In genomic region chr6:75609639-75610590, GRCh38 we compare ENCODE assay signal across 1 cellular context.
TF ChIP-seq lines count a peak whose summit lies in the region.

No MANE protein-coding gene starts in this region.

TF ChIP-seq in H1, 55 proteins besides CTCF, POLR2A, EP300 and RAD21:
- TF ChIP-seq ASH2L (IDR thresholded peaks at IDR 0.05; ENCODE audit: low read length) (no peak), CEBPB (IDR thresholded peaks at IDR 0.05; ENCODE audit: low read depth, low read length) (peak; percentile 5; the same call in 1 of the 2 replicates), YY1 (IDR thresholded peaks at IDR 0.05; ENCODE audit: low read depth, low read length) (no peak), JUN (IDR thresholded peaks at IDR 0.05; ENCODE audit: low read depth, low read length) (no peak), SRF (IDR thresholded peaks at IDR 0.05; ENCODE audit: low read depth, low read length) (no peak), JUND (IDR thresholded peaks at IDR 0.05; ENCODE audit: low read length) (0 out of 2 replicates have a peak, but pooled peaks have one; percentile 23), CREB1 (IDR thresholded peaks at IDR 0.05) (no peak), EZH2 (IDR thresholded peaks at IDR 0.05; ENCODE audit: low read depth, low read length, severe bottlenecking) (no peak), EGR1 (IDR thresholded peaks at IDR 0.05; ENCODE audit: borderline replicate concordance, low read depth, low read length) (no peak)
